Comparison of ENCODE assay signal across 2 cellular contexts in the genomic region with DNA sequence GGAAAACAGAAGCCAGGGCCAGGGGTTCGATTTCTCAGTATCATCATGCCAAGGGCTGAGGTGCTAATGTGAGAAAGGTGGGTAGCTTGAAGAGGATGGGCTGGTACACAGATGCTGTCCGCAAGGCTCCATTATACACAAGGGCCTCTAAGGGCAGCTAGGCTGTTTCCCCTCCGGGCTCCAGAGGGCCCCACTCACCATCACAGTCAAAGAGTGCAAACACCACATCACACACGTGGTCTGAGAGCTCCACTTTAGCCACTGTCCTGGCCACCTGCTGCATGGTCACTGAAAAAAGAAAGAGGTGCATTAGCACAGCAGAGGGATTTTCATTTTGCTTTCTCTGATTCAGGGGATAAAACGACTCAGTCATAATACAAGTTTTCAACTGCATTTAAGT.
A peak's percentile ranks its signal among the peaks of the same experiment; 100 is the strongest.
TF ChIP-seq lines count a peak whose summit lies in the region.

No MANE protein-coding gene starts in this region.

TF ChIP-seq in HEK293T, 16 proteins besides CTCF, POLR2A, EP300 and RAD21 (continued from another document):
- TF ChIP-seq L3MBTL2 (conservative IDR thresholded peaks at IDR 0.05) = no peak
- TF ChIP-seq CTBP1 (IDR thresholded peaks at IDR 0.05; ENCODE audit: borderline replicate concordance) = no peak
- no peak for TF ChIP-seq ZNF384 (IDR thresholded peaks at IDR 0.05)
- TF ChIP-seq SP1 (IDR thresholded peaks at IDR 0.05) = no peak
TF ChIP-seq in HEK293T: peak in this region for 0.

TF ChIP-seq in HepG2, 621 proteins besides CTCF, POLR2A, EP300 and RAD21 (continued from another document):
- TF ChIP-seq, protein P1, sequence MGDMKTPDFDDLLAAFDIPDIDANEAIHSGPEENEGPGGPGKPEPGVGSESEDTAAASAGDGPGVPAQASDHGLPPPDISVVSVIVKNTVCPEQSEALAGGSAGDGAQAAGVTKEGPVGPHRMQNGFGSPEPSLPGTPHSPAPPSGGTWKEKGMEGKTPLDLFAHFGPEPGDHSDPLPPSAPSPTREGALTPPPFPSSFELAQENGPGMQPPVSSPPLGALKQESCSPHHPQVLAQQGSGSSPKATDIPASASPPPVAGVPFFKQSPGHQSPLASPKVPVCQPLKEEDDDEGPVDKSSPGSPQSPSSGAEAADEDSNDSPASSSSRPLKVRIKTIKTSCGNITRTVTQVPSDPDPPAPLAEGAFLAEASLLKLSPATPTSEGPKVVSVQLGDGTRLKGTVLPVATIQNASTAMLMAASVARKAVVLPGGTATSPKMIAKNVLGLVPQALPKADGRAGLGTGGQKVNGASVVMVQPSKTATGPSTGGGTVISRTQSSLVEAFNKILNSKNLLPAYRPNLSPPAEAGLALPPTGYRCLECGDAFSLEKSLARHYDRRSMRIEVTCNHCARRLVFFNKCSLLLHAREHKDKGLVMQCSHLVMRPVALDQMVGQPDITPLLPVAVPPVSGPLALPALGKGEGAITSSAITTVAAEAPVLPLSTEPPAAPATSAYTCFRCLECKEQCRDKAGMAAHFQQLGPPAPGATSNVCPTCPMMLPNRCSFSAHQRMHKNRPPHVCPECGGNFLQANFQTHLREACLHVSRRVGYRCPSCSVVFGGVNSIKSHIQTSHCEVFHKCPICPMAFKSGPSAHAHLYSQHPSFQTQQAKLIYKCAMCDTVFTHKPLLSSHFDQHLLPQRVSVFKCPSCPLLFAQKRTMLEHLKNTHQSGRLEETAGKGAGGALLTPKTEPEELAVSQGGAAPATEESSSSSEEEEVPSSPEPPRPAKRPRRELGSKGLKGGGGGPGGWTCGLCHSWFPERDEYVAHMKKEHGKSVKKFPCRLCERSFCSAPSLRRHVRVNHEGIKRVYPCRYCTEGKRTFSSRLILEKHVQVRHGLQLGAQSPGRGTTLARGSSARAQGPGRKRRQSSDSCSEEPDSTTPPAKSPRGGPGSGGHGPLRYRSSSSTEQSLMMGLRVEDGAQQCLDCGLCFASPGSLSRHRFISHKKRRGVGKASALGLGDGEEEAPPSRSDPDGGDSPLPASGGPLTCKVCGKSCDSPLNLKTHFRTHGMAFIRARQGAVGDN (CRISPR knock-in tag; IDR thresholded peaks at IDR 0.05) = peak; percentile 30; the same call in 1 of the 2 replicates
- TF ChIP-seq TSC22D2 (CRISPR knock-in tag; IDR thresholded peaks at IDR 0.05; ENCODE audit: borderline replicate concordance) (no peak), MYC (CRISPR knock-in tag; IDR thresholded peaks at IDR 0.05; ENCODE audit: borderline replicate concordance) (peak; percentile 58; the same call in 1 of the 2 replicates), MAX (IDR thresholded peaks at IDR 0.05) (peak; percentile 61), FOXA1 (IDR thresholded peaks at IDR 0.05) (no peak), FOXA1 (CRISPR knock-in tag; IDR thresholded peaks at IDR 0.05) (peak; percentile 64), SAP130 (CRISPR knock-in tag; IDR thresholded peaks at IDR 0.05; ENCODE audit: low read depth) (peak; percentile 38; the same call in 1 of the 2 replicates), ZFP82 (CRISPR knock-in tag; IDR thresholded peaks at IDR 0.05; ENCODE audit: borderline replicate concordance) (no peak), STAG1 (CRISPR knock-in tag; IDR thresholded peaks at IDR 0.05) (peak; percentile 80), ZMYM4 (CRISPR knock-in tag; IDR thresholded peaks at IDR 0.05) (peak; percentile 64; the same call in 1 of the 2 replicates)
- TF ChIP-seq, protein P2, sequence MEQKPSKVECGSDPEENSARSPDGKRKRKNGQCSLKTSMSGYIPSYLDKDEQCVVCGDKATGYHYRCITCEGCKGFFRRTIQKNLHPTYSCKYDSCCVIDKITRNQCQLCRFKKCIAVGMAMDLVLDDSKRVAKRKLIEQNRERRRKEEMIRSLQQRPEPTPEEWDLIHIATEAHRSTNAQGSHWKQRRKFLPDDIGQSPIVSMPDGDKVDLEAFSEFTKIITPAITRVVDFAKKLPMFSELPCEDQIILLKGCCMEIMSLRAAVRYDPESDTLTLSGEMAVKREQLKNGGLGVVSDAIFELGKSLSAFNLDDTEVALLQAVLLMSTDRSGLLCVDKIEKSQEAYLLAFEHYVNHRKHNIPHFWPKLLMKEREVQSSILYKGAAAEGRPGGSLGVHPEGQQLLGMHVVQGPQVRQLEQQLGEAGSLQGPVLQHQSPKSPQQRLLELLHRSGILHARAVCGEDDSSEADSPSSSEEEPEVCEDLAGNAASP (CRISPR knock-in tag; IDR thresholded peaks at IDR 0.05; ENCODE audit: borderline replicate concordance) = 0 out of 2 replicates have a peak, but pooled peaks have one; percentile 17
- TF ChIP-seq, protein P3, sequence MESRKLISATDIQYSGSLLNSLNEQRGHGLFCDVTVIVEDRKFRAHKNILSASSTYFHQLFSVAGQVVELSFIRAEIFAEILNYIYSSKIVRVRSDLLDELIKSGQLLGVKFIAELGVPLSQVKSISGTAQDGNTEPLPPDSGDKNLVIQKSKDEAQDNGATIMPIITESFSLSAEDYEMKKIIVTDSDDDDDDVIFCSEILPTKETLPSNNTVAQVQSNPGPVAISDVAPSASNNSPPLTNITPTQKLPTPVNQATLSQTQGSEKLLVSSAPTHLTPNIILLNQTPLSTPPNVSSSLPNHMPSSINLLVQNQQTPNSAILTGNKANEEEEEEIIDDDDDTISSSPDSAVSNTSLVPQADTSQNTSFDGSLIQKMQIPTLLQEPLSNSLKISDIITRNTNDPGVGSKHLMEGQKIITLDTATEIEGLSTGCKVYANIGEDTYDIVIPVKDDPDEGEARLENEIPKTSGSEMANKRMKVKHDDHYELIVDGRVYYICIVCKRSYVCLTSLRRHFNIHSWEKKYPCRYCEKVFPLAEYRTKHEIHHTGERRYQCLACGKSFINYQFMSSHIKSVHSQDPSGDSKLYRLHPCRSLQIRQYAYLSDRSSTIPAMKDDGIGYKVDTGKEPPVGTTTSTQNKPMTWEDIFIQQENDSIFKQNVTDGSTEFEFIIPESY (CRISPR knock-in tag; IDR thresholded peaks at IDR 0.05) = 0 out of 2 replicates have a peak, but pooled peaks have one; percentile 9
- TF ChIP-seq, protein P4, sequence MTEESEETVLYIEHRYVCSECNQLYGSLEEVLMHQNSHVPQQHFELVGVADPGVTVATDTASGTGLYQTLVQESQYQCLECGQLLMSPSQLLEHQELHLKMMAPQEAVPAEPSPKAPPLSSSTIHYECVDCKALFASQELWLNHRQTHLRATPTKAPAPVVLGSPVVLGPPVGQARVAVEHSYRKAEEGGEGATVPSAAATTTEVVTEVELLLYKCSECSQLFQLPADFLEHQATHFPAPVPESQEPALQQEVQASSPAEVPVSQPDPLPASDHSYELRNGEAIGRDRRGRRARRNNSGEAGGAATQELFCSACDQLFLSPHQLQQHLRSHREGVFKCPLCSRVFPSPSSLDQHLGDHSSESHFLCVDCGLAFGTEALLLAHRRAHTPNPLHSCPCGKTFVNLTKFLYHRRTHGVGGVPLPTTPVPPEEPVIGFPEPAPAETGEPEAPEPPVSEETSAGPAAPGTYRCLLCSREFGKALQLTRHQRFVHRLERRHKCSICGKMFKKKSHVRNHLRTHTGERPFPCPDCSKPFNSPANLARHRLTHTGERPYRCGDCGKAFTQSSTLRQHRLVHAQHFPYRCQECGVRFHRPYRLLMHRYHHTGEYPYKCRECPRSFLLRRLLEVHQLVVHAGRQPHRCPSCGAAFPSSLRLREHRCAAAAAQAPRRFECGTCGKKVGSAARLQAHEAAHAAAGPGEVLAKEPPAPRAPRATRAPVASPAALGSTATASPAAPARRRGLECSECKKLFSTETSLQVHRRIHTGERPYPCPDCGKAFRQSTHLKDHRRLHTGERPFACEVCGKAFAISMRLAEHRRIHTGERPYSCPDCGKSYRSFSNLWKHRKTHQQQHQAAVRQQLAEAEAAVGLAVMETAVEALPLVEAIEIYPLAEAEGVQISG (CRISPR knock-in tag; IDR thresholded peaks at IDR 0.05) = peak; percentile 89
